ENCODE assay signal across 25 cellular contexts in genomic region chr2:72782520-72782919, GRCh38.
"Had no signal": no experiment of that assay in that cellular context is flagged by ENCODE, and none has a peak within 500 bp of the region (broad histone marks: within the 10 kb centered on the region; RNA-seq: fewer than 3 reads in every experiment).

No MANE protein-coding gene starts in this region.

- ATAC-seq: left cardiac atrium; left lung; lower lobe of right lung; naive thymus-derived CD8-positive, alpha-beta T cell; psoas muscle; right lobe of liver; stimulated activated memory B cell treated with anti-CD40 and anti-IgM and Interleukin-4, amounts not matched to agents 10 μg/mL and 1 μg/mL and 100 μg/mL, for 72 hours; stimulated activated naive CD8-positive, alpha-beta T cell treated with anti-CD3 and anti-CD28 coated beads, Interleukin-15, amount 100 ng/mL, for 72 hours had no signal

- H3K36me3 ChIP-seq: left lung, lower lobe of right lung, neural progenitor cell, neutrophil, right atrium auricular region, right lobe of liver, uterus had no signal

- H3K27me3 ChIP-seq: left lung, neural progenitor cell, neutrophil, right atrium auricular region, right lobe of liver, tibial nerve, uterus had no signal

- H3K4me3 ChIP-seq: left lung, lower lobe of right lung, neural progenitor cell, psoas muscle, right atrium auricular region, right lobe of liver, smooth muscle cell, tibial nerve, uterus had no signal

- H3K27ac ChIP-seq: left lung, lower lobe of right lung, neural progenitor cell, neutrophil, parathyroid adenoma, psoas muscle, right lobe of liver, tibial nerve, uterus had no signal

- H3K4me2 ChIP-seq: neural progenitor cell, smooth muscle cell had no signal

- H2AFZ ChIP-seq: neural progenitor cell, parathyroid adenoma had no signal

- DNase-seq: hippocampal formation; kidney glomerular epithelial cell; left cardiac atrium; left lung; lower lobe of right lung; mammary epithelial cell; mesenchymal stem cell; naive thymus-derived CD8-positive, alpha-beta T cell; occipital lobe; psoas muscle; right lobe of liver; stimulated activated CD4-positive, alpha-beta T cell treated with anti-CD3 and anti-CD28 coated beads, Interleukin-1b, Interleukin-23, amount 100 ng/mL, for 48 hours; stimulated activated CD4-positive, alpha-beta T cell treated with anti-CD3 and anti-CD28 coated beads, Interleukin-2, amount 100 ng/mL, for 48 hours; stimulated activated CD4-positive, alpha-beta T cell treated with anti-CD3 and anti-CD28 coated beads, Interleukin-4, amount 100 ng/mL, for 4 hours; stimulated activated CD8-positive, alpha-beta memory T cell treated with anti-CD3 and anti-CD28 coated beads, Interleukin-4, amount 100 ng/mL, for 48 hours; stimulated activated naive CD4-positive, alpha-beta T cell treated with Interleukin-2 at 50 U/mL for 16 hours; stimulated activated naive CD8-positive, alpha-beta T cell treated with anti-CD3 and anti-CD28 coated beads, Interleukin-15, amount 100 ng/mL, for 72 hours; uterus had no signal

- H3K4me1 ChIP-seq: neural progenitor cell, uterus had no signal

- H3K9me3 ChIP-seq: left lung, lower lobe of right lung, neutrophil, right lobe of liver, uterus had no signal

- H3K9ac ChIP-seq: neural progenitor cell, parathyroid adenoma had no signal
